Comparison of ENCODE assay signal across 8 cellular contexts in genomic region chr3:178170698-178171535, GRCh38.
DNase-seq lines count a peak whose midpoint lies in the region; ATAC-seq and TF ChIP-seq lines count a peak whose summit lies in the region.

No MANE protein-coding gene starts in this region.

- DNase-seq in SK-N-SH (peak; percentile 39), foreskin keratinocyte (peak; percentile 88 to 93), MG63 (no peak), pons (ENCODE audit: low spot score) (no peak), iPS-NIHi11 (ENCODE audit: low spot score) (no peak)

- H3K27ac ChIP-seq in SK-N-SH (ENCODE audit: low read depth in 2 of 2, low read length in 1 of 2) (peak overlapping the region; percentile 53 to 99), foreskin keratinocyte (no peak overlapping the region)

- peak; percentile 92 to 99 for TF ChIP-seq EP300 in SK-N-SH (IDR thresholded peaks at IDR 0.05; ENCODE audit: borderline replicate concordance in 1 of 2, low read depth in 1 of 2, low read length in 1 of 2)

- no peak overlapping the region for H3K4me2 ChIP-seq in SK-N-SH
- H3K4me2 ChIP-seq in skeletal muscle satellite cell (ENCODE audit: low read length), result peak overlapping the region; percentile 49

- H3K36me3 ChIP-seq in SK-N-SH (replicated peaks in 1 of 2; ENCODE audit: control insufficient read depth in 1 of 2, insufficient read depth in 2 of 2, low read length in 1 of 2) (no peaks in the 10 kb centered on the region), skeletal muscle satellite cell (ENCODE audit: insufficient read depth, low read length) (no peaks in the 10 kb centered on the region), MG63 (no peaks in the 10 kb centered on the region)

- H3K4me3 ChIP-seq in SK-N-SH (ENCODE audit: low read depth in 2 of 2, low read length in 1 of 2) (no peak overlapping the region), skeletal muscle satellite cell (ENCODE audit: low read length) (no peak overlapping the region), MG63 (no peak overlapping the region)

- TF ChIP-seq RAD21 in SK-N-SH (IDR thresholded peaks at IDR 0.05; ENCODE audit: low read length), result peak; percentile 50

- ATAC-seq in HG03565 (IDR thresholded peaks at IDR 0.05; ENCODE audit: unreplicated experiment), result peak; percentile 43
- ATAC-seq in foreskin keratinocyte, result peak; percentile 95
- ATAC-seq in GM18520 (IDR thresholded peaks at IDR 0.05; ENCODE audit: unreplicated experiment), result no peak

- no peaks in the 10 kb centered on the region for H3K9me2 ChIP-seq in SK-N-SH

- no peak for TF ChIP-seq CTCF in SK-N-SH (IDR thresholded peaks at IDR 0.05)
- no peak for TF ChIP-seq CTCF in foreskin keratinocyte (conservative IDR thresholded peaks at IDR 0.05)

- H3F3A ChIP-seq in SK-N-SH (replicated peaks; ENCODE audit: insufficient read depth), result peaks cover 13% of the 10 kb centered on the region

- 26% methylated on average over 4 of the region's 4 CpGs for WGBS in SK-N-SH (ENCODE audit: low lambda C conversion rate)

- H3K9me3 ChIP-seq in SK-N-SH (no peaks in the 10 kb centered on the region), skeletal muscle satellite cell (replicated peaks; ENCODE audit: low read length) (no peaks in the 10 kb centered on the region), MG63 (no peaks in the 10 kb centered on the region)

- H3K27me3 ChIP-seq in SK-N-SH (ENCODE audit: insufficient read depth) (no peaks in the 10 kb centered on the region), foreskin keratinocyte (no peaks in the 10 kb centered on the region), skeletal muscle satellite cell (ENCODE audit: control insufficient read depth, insufficient read depth, low read length) (no peaks in the 10 kb centered on the region), MG63 (no peaks in the 10 kb centered on the region)

- H3K4me1 ChIP-seq in SK-N-SH (ENCODE audit: control insufficient read depth in 1 of 2, insufficient read depth in 2 of 2, low read depth in 1 of 2, low read length in 1 of 2) (peaks cover 6 to 14% of the 10 kb centered on the region in 2 experiments; a peak in 3 of 4 replicates), foreskin keratinocyte (peaks cover 22% of the 10 kb centered on the region), skeletal muscle satellite cell (ENCODE audit: control insufficient read depth, insufficient read depth, low read length) (peaks cover 38% of the 10 kb centered on the region)

- no peak overlapping the region for H2AFZ ChIP-seq in SK-N-SH (ENCODE audit: low read depth)

- no peak overlapping the region for H3K9ac ChIP-seq in SK-N-SH
- H3K9ac ChIP-seq in skeletal muscle satellite cell (ENCODE audit: low read depth, low read length), result peak overlapping the region; percentile 51

- CTCF ChIA-PET in SK-N-SH (lab: Yijun Ruan, JAX), result interaction anchor here (0.5 kb wide), 2 partner anchors 17 to 1109 kb away, joined by 3 to 4 read pairs; no protein-coding TSS in a partner anchor

- no peaks in the 10 kb centered on the region for H3K79me2 ChIP-seq in SK-N-SH (ENCODE audit: insufficient read depth)

- H4K20me1 ChIP-seq in SK-N-SH (ENCODE audit: insufficient read depth), result no peaks in the 10 kb centered on the region

- POLR2A ChIA-PET in SK-N-SH (lab: Yijun Ruan, JAX), result interaction anchor here (0.6 to 0.8 kb wide), 3 partner anchors 85 to 811 kb away, joined by 3 read pairs; no protein-coding TSS in a partner anchor

TF ChIP-seq in SK-N-SH, 30 proteins besides CTCF, POLR2A, EP300 and RAD21:
- TF ChIP-seq CHD2 (IDR thresholded peaks at IDR 0.05; ENCODE audit: low read length, partially characterized antibody) (peak; percentile 91), JUND (IDR thresholded peaks at IDR 0.05) (peak; percentile 85), NFIC (IDR thresholded peaks at IDR 0.05; ENCODE audit: borderline replicate concordance) (peak; percentile 69), SIN3A (IDR thresholded peaks at IDR 0.05; ENCODE audit: borderline replicate concordance, low read depth, low read length) (0 out of 2 replicates have a peak, but pooled peaks have one; percentile 36), TAF1 (IDR thresholded peaks at IDR 0.05; ENCODE audit: borderline replicate concordance, low read depth, low read length) (no peak), FOSL2 (IDR thresholded peaks at IDR 0.05; ENCODE audit: borderline replicate concordance, low read depth) (peak; percentile 60; the same call in 1 of the 2 replicates), RCOR1 (IDR thresholded peaks at IDR 0.05; ENCODE audit: low read length) (peak; percentile 97), FOXM1 (IDR thresholded peaks at IDR 0.05; ENCODE audit: low read depth) (peak; percentile 79), NRF1 (IDR thresholded peaks at IDR 0.05; ENCODE audit: low read depth, low read length) (no peak), POLR2AphosphoS5 (IDR thresholded peaks at IDR 0.05; ENCODE audit: low read depth, low read length) (peak; percentile 90), FOXJ3 (CRISPR knock-in tag; IDR thresholded peaks at IDR 0.05) (peak; percentile 93), MEF2A (IDR thresholded peaks at IDR 0.05; ENCODE audit: borderline replicate concordance, low read depth) (peak; percentile 71), REST (IDR thresholded peaks at IDR 0.05; ENCODE audit: low read depth, low read length) (no peak; the same call in 1 of the 2 replicates), TCF12 (IDR thresholded peaks at IDR 0.05) (peak; percentile 88), GATA2 (CRISPR knock-in tag; IDR thresholded peaks at IDR 0.05) (peak; percentile 94), USF2 (IDR thresholded peaks at IDR 0.05; ENCODE audit: borderline replicate concordance, low read depth, low read length) (no peak), TEAD4 (IDR thresholded peaks at IDR 0.05; ENCODE audit: borderline replicate concordance, insufficient read depth) (peak; percentile 95), SMC3 (IDR thresholded peaks at IDR 0.05; ENCODE audit: low read depth, low read length) (no peak), RXRA (IDR thresholded peaks at IDR 0.05; ENCODE audit: borderline replicate concordance, low read depth) (peak; percentile 65)
- TF ChIP-seq, protein P1, sequence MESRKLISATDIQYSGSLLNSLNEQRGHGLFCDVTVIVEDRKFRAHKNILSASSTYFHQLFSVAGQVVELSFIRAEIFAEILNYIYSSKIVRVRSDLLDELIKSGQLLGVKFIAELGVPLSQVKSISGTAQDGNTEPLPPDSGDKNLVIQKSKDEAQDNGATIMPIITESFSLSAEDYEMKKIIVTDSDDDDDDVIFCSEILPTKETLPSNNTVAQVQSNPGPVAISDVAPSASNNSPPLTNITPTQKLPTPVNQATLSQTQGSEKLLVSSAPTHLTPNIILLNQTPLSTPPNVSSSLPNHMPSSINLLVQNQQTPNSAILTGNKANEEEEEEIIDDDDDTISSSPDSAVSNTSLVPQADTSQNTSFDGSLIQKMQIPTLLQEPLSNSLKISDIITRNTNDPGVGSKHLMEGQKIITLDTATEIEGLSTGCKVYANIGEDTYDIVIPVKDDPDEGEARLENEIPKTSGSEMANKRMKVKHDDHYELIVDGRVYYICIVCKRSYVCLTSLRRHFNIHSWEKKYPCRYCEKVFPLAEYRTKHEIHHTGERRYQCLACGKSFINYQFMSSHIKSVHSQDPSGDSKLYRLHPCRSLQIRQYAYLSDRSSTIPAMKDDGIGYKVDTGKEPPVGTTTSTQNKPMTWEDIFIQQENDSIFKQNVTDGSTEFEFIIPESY (IDR thresholded peaks at IDR 0.05; ENCODE audit: borderline replicate concordance, low read depth), result peak; percentile 50; the same call in 1 of the 2 replicates
- TF ChIP-seq, protein P2, sequence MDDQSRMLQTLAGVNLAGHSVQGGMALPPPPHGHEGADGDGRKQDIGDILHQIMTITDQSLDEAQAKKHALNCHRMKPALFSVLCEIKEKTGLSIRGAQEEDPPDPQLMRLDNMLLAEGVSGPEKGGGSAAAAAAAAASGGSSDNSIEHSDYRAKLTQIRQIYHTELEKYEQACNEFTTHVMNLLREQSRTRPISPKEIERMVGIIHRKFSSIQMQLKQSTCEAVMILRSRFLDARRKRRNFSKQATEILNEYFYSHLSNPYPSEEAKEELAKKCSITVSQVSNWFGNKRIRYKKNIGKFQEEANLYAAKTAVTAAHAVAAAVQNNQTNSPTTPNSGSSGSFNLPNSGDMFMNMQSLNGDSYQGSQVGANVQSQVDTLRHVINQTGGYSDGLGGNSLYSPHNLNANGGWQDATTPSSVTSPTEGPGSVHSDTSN (IDR thresholded peaks at IDR 0.05), result peak; percentile 90

Comparison
In these comparisons a context has a peak if more than half of its experiments do, and no peak if none do; other contexts are left out.
1. DNase-seq: peak in SK-N-SH (single experiment) and foreskin keratinocyte (2 of 2); none in MG63 (single experiment), pons (single experiment) and iPS-NIHi11 (single experiment).